In the genomic region with DNA sequence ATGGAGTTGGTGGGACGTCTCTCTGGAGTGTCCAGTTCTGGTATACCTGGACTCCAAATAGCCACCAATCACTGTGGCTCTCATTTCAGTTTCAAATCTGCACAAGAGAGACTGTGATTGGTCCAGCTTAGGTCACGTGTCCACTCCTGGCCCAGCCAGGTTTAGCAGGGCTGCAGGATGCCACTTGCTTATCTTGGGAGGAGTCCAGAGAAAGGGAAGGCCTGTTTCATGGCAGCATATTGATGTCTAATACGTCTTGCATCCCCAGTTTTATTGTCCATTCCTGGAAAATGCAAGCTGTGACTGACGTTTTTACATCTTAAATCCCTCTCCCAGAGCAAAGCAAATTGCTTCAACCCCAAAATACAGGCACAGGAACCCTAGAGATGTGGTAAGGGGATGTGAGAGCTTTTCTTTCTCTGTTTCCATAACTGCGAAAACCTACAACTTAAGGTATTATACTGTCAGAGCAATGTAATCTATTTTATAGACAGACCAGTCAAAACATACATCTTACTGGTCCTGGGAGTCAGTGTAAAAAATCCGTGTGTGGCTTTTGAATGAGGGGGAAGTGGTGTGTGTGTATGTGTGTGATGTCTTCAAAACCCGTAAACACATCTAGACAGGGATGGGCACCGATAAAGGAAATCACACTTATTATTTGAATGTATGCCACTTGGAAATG, we compare ENCODE assay signal across 16 cellular contexts.
DNase-seq lines count a peak whose midpoint lies in the region; ATAC-seq, FAIRE-seq and TF ChIP-seq lines count a peak whose summit lies in the region.
"Had no signal": no experiment of that assay in that cellular context is flagged by ENCODE, and none has a peak within 500 bp of the region (broad histone marks: within the 10 kb centered on the region; RNA-seq: fewer than 3 reads in every experiment).

No MANE protein-coding gene starts in this region.

- H3K9me2 ChIP-seq in HCT116 (ENCODE audit: insufficient read depth) (no peaks in the 10 kb centered on the region), hepatocyte (replicated peaks; ENCODE audit: insufficient read depth) (no peaks in the 10 kb centered on the region)

- no TSS peak for BruUV-seq in HCT116 (replicated peaks; lab: Mats Ljungman, UMichigan)

- peak; percentile 68 for FAIRE-seq in A549 (lab: Jason Lieb, UNC)

- H3K9me3 ChIP-seq in A549 (no peaks in the 10 kb centered on the region), HCT116 (ENCODE audit: control insufficient read depth in 1 of 2, insufficient read depth in 1 of 2, low read depth in 1 of 2, low read length in 2 of 2) (no peaks in the 10 kb centered on the region), hepatocyte (ENCODE audit: low read depth) (no peaks in the 10 kb centered on the region), gastroesophageal sphincter (no peaks in the 10 kb centered on the region)
- H3K9me3 ChIP-seq: colonic mucosa, esophagus squamous epithelium, HAP-1, SJSA1, transverse colon had no signal

- H3K4me3 ChIP-seq in A549: no peak overlapping the region
- no peak overlapping the region for H3K4me3 ChIP-seq in HCT116 (replicated peaks in 1 of 2; ENCODE audit: low read depth in 1 of 2, low read length in 2 of 2)
- H3K4me3 ChIP-seq in hepatocyte: no peak overlapping the region
- H3K4me3 ChIP-seq in gastroesophageal sphincter: no peak overlapping the region
- H3K4me3 ChIP-seq: colonic mucosa, esophagus squamous epithelium, HAP-1, SJSA1, transverse colon had no signal

- peak in 1 of 2 experiments; percentile 73; a peak in 3 of 6 replicates for ATAC-seq in A549
- peak; percentile 93 for ATAC-seq in HCT116
- no peak for ATAC-seq in gastroesophageal sphincter
- ATAC-seq in GM21360 (IDR thresholded peaks at IDR 0.05; ENCODE audit: unreplicated experiment): no peak
- ATAC-seq: activated CD8-positive, alpha-beta memory T cell treated with anti-CD3 and anti-CD28 coated beads, Interleukin-2, amount 10 ng/mL, durations not matched to agents 7 days and 5 days had no signal

- H3K27ac ChIP-seq in A549: no peak overlapping the region
- no peak overlapping the region for H3K27ac ChIP-seq in HCT116 (ENCODE audit: low read depth, low read length)
- no peak overlapping the region for H3K27ac ChIP-seq in RWPE1
- no peak overlapping the region for H3K27ac ChIP-seq in hepatocyte
- no peak overlapping the region for H3K27ac ChIP-seq in gastroesophageal sphincter
- H3K27ac ChIP-seq: colonic mucosa, esophagus squamous epithelium, SJSA1, transverse colon had no signal

- no peak overlapping the region for H2AFZ ChIP-seq in HCT116 (ENCODE audit: low read depth, low read length, poor library complexity, severe bottlenecking)
- H2AFZ ChIP-seq in hepatocyte: no peak overlapping the region

- intact Hi-C loops in HCT116 (cut with micrococcal nuclease): no loop called here

- no peak for TF ChIP-seq EP300 in A549 (IDR thresholded peaks at IDR 0.05)
- TF ChIP-seq EP300 in gastroesophageal sphincter (IDR thresholded peaks at IDR 0.05): no peak

- POLR2A ChIA-PET in A549 (lab: Yijun Ruan, JAX): interaction anchor here (0.5 kb wide), 1 partner anchor 276 kb away, joined by 3 read pairs; no protein-coding TSS in a partner anchor
- POLR2A ChIA-PET in HCT116 (lab: Charles Lee): no interaction called here
- POLR2A ChIA-PET in RWPE1 (lab: Yijun Ruan, JAX; ENCODE audit: low non-redundant PET): no interaction called here

- H3K4me1 ChIP-seq in A549: no peaks in the 10 kb centered on the region
- H3K4me1 ChIP-seq in HCT116 (ENCODE audit: control insufficient read depth in 1 of 2, insufficient read depth in 2 of 2, low read length in 2 of 2): peaks cover 4 to 10% of the 10 kb centered on the region in 2 experiments; a peak in 2 of 4 replicates
- no peaks in the 10 kb centered on the region for H3K4me1 ChIP-seq in hepatocyte (ENCODE audit: insufficient read depth)
- peaks cover 0 to 5% (median 0%) of the 10 kb centered on the region in 3 donors for H3K4me1 ChIP-seq in gastroesophageal sphincter
- H3K4me1 ChIP-seq: colonic mucosa, esophagus squamous epithelium, HAP-1 had no signal

- peak; percentile 52 to 63 for DNase-seq in A549 (ENCODE audit: low read depth in 1 of 2, low spot score in 1 of 2)
- peak; percentile 42 for DNase-seq in HCT116 (ENCODE audit: low read depth, low spot score)
- peak; percentile 69 for DNase-seq in RWPE1 (ENCODE audit: low spot score)
- DNase-seq in hepatocyte (ENCODE audit: low spot score): peak; percentile 16
- no peak for DNase-seq in amniotic stem cell (lab: John Stamatoyannopoulos, UW)
- DNase-seq in NCI-H146 treated with DMSO at 0.1 percent for 48 hours (lab: John Stamatoyannopoulos, UW; ENCODE audit: unreplicated experiment): no peak
- DNase-seq: activated CD8-positive, alpha-beta memory T cell treated with anti-CD3 and anti-CD28 coated beads, Interleukin-2, amount 10 ng/mL, durations not matched to agents 7 days and 5 days; activated naive CD8-positive, alpha-beta T cell treated with anti-CD3 and anti-CD28 coated beads, Interleukin-2, amount 10 ng/mL, durations not matched to agents 7 days and 5 days; colonic mucosa; esophagus squamous epithelium; stimulated activated CD4-positive, alpha-beta T cell treated with anti-CD3 and anti-CD28 coated beads, Interleukin-1b, Interleukin-23, amount 100 ng/mL, for 48 hours; transverse colon had no signal

- TF ChIP-seq RAD21 in A549 (conservative IDR thresholded peaks at IDR 0.05 in 1 of 2, IDR thresholded peaks at IDR 0.05 in 1 of 2) (no peak), HCT116 (IDR thresholded peaks at IDR 0.05; ENCODE audit: low read depth) (no peak)

- H3K27me3 ChIP-seq in HCT116 (ENCODE audit: insufficient read depth, low read length) (peaks cover 7% of the 10 kb centered on the region; the same call in 1 of the 2 replicates), hepatocyte (no peaks in the 10 kb centered on the region), gastroesophageal sphincter (peaks cover 10% of the 10 kb centered on the region)
- H3K27me3 ChIP-seq: colonic mucosa, SJSA1 had no signal

- H3K79me2 ChIP-seq in HCT116 (ENCODE audit: insufficient read depth, low read length) (no peaks in the 10 kb centered on the region), hepatocyte (no peaks in the 10 kb centered on the region)

- TF ChIP-seq POLR2A in A549 (IDR thresholded peaks at IDR 0.05; ENCODE audit: low read length) (no peak), HCT116 (IDR thresholded peaks at IDR 0.05; ENCODE audit: borderline replicate concordance, extremely low read depth, insufficient read depth, insufficient read length) (no peak), gastroesophageal sphincter (IDR thresholded peaks at IDR 0.05) (no peak)

- CTCF ChIA-PET in A549 (lab: Yijun Ruan, JAX): no interaction called here
- CTCF ChIA-PET in HCT116 (lab: Charles Lee): no interaction called here
- CTCF ChIA-PET in RWPE1 (lab: Yijun Ruan, JAX): interaction anchor here (0.6 kb wide), 1 partner anchor 36 kb away, joined by 3 read pairs; no protein-coding TSS in a partner anchor

- H3K36me3 ChIP-seq in HCT116 (ENCODE audit: control insufficient read depth in 1 of 2, insufficient read depth in 2 of 2, low read length in 2 of 2) (no peaks in the 10 kb centered on the region), hepatocyte (replicated peaks; ENCODE audit: insufficient read depth, low read depth) (no peaks in the 10 kb centered on the region), gastroesophageal sphincter (no peaks in the 10 kb centered on the region)
- H3K36me3 ChIP-seq: colonic mucosa, esophagus squamous epithelium, HAP-1, SJSA1, transverse colon had no signal

- TF ChIP-seq CTCF in A549 (IDR thresholded peaks at IDR 0.05) (no peak), HCT116 (IDR thresholded peaks at IDR 0.05 in 2 of 3, conservative IDR thresholded peaks at IDR 0.05 in 1 of 3; ENCODE audit: borderline replicate concordance in 1 of 3, insufficient read depth in 1 of 3, low read depth in 2 of 3, low read length in 2 of 3) (no peak), RWPE1 (conservative IDR thresholded peaks at IDR 0.05; ENCODE audit: low read depth) (no peak), hepatocyte (IDR thresholded peaks at IDR 0.05; ENCODE audit: poor library complexity) (no peak), gastroesophageal sphincter (IDR thresholded peaks at IDR 0.05) (no peak)

- 37% methylated on average over 8 of the region's 8 CpGs for WGBS in A549 (ENCODE audit: missing lambda C conversion rate)
- WGBS in hepatocyte (ENCODE audit: low lambda C conversion rate, missing lambda C conversion rate): 68% methylated on average over 8 of the region's 8 CpGs
- 53 to 64% methylated on average over 7 of the region's 8 CpGs for WGBS in gastroesophageal sphincter (ENCODE audit: low coverage in 1 of 2), 2 donors

- no peaks in the 10 kb centered on the region for H4K20me1 ChIP-seq in HCT116 (ENCODE audit: insufficient read depth)
- no peaks in the 10 kb centered on the region for H4K20me1 ChIP-seq in hepatocyte (ENCODE audit: insufficient read depth, poor library complexity, severe bottlenecking)

- H3K4me2 ChIP-seq in A549 (no peak overlapping the region), HCT116 (ENCODE audit: low read length) (peak overlapping the region; percentile 17; the same call in 1 of the 2 replicates), hepatocyte (no peak overlapping the region)

- no peak overlapping the region for H3K9ac ChIP-seq in HCT116 (ENCODE audit: low read length)

- RAD21 ChIA-PET in HCT116 (lab: Charles Lee; ENCODE audit: low non-redundant PET in 1 of 2, low total read pairs in 2 of 2, uncharacterized antibody in 2 of 2, unreplicated experiment in 2 of 2): no interaction called here

TF ChIP-seq in A549, 52 proteins besides CTCF, POLR2A, EP300 and RAD21:
- TF ChIP-seq, protein P1, sequence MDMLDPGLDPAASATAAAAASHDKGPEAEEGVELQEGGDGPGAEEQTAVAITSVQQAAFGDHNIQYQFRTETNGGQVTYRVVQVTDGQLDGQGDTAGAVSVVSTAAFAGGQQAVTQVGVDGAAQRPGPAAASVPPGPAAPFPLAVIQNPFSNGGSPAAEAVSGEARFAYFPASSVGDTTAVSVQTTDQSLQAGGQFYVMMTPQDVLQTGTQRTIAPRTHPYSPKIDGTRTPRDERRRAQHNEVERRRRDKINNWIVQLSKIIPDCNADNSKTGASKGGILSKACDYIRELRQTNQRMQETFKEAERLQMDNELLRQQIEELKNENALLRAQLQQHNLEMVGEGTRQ (IDR thresholded peaks at IDR 0.05): peak; percentile 82
- no peak for TF ChIP-seq NR3C1 (IDR thresholded peaks at IDR 0.05)

Comparison
In these comparisons a context has a peak if more than half of its experiments do, and no peak if none do; other contexts are left out.
1. DNase-seq: peak in A549 (2 of 2), HCT116 (single experiment), RWPE1 (single experiment) and hepatocyte (single experiment); none in amniotic stem cell (single experiment) and NCI-H146 treated with DMSO at 0.1 percent for 48 hours (single experiment).